In genomic region chr16:10228779-10229178, GRCh38 we compare ENCODE assay signal across 24 cellular contexts. TPM values are rescaled to one million over a fixed set of nuclear protein-coding genes. Genes with fewer than 3 reads are reported as not detected.
DNase-seq lines count a peak whose midpoint lies in the region; ATAC-seq and TF ChIP-seq lines count a peak whose summit lies in the region.
"Had no signal": no experiment of that assay in that cellular context is flagged by ENCODE, and none has a peak within 500 bp of the region (broad histone marks: within the 10 kb centered on the region; RNA-seq: fewer than 3 reads in every experiment).

No MANE protein-coding gene starts in this region.

- no peaks in the 10 kb centered on the region for H3K36me3 ChIP-seq in lower lobe of right lung
- H3K36me3 ChIP-seq: brain microvascular endothelial cell had no signal

- peaks cover 12% of the 10 kb centered on the region for H3K27me3 ChIP-seq in lower lobe of right lung (ENCODE audit: low read depth)
- H3K27me3 ChIP-seq: brain microvascular endothelial cell had no signal

- POLR2A ChIA-PET in activated CD8-positive, alpha-beta T cell treated with anti-CD3 and anti-CD28 coated beads, Interleukin-2, amount 10 ng/mL, durations not matched to agents 7 days and 5 days (lab: Charles Lee): no interaction called here

- H3K9me3 ChIP-seq in lower lobe of right lung: peaks cover 10% of the 10 kb centered on the region

- no peak overlapping the region for H3K4me3 Mint-ChIP-seq in activated CD8-positive, alpha-beta T cell treated with anti-CD3 and anti-CD28 coated beads, Interleukin-2, amount 10 ng/mL, durations not matched to agents 7 days and 5 days
- H3K4me3 Mint-ChIP-seq: activated naive CD8-positive, alpha-beta T cell treated with anti-CD3 and anti-CD28 coated beads, Interleukin-2, amount 10 ng/mL, durations not matched to agents 7 days and 5 days; CD8-positive, alpha-beta memory T cell; stimulated activated naive CD8-positive, alpha-beta T cell treated with anti-CD3 and anti-CD28 coated beads, Interleukin-15, Interleukin-2, amounts not matched to agents 100 ng/mL and 50 ng/mL, for 24 hours had no signal

- no peaks in the 10 kb centered on the region for H3K27me3 Mint-ChIP-seq in activated CD8-positive, alpha-beta T cell treated with anti-CD3 and anti-CD28 coated beads, Interleukin-2, amount 10 ng/mL, durations not matched to agents 7 days and 5 days (ENCODE audit: low read depth)

- TF ChIP-seq CTCF in lower lobe of right lung (IDR thresholded peaks at IDR 0.05): no peak

- peaks cover 5% of the 10 kb centered on the region for H3K4me1 Mint-ChIP-seq in activated CD8-positive, alpha-beta T cell treated with anti-CD3 and anti-CD28 coated beads, Interleukin-2, amount 10 ng/mL, durations not matched to agents 7 days and 5 days (ENCODE audit: low read depth)
- H3K4me1 Mint-ChIP-seq: CD8-positive, alpha-beta memory T cell had no signal

- no peak overlapping the region for H3K27ac ChIP-seq in lower lobe of right lung
- H3K27ac ChIP-seq: brain microvascular endothelial cell, GM23248 had no signal

- CTCF ChIA-PET in activated CD8-positive, alpha-beta T cell treated with anti-CD3 and anti-CD28 coated beads, Interleukin-2, amount 10 ng/mL, durations not matched to agents 7 days and 5 days (lab: Charles Lee): no interaction called here

- no peaks in the 10 kb centered on the region for H3K4me1 ChIP-seq in lower lobe of right lung

- no peaks in the 10 kb centered on the region for H3K36me3 Mint-ChIP-seq in activated CD8-positive, alpha-beta T cell treated with anti-CD3 and anti-CD28 coated beads, Interleukin-2, amount 10 ng/mL, durations not matched to agents 7 days and 5 days (ENCODE audit: low read depth)
- H3K36me3 Mint-ChIP-seq: activated naive CD8-positive, alpha-beta T cell treated with anti-CD3 and anti-CD28 coated beads, Interleukin-2, amount 10 ng/mL, durations not matched to agents 7 days and 5 days had no signal

- ATAC-seq in GM18511 (IDR thresholded peaks at IDR 0.05; ENCODE audit: unreplicated experiment) (peak; percentile 84), HG02884 (IDR thresholded peaks at IDR 0.05; ENCODE audit: unreplicated experiment) (peak; percentile 57), GM21723 (IDR thresholded peaks at IDR 0.05; ENCODE audit: unreplicated experiment) (no peak), lower lobe of right lung (no peak)
- ATAC-seq in activated CD8-positive, alpha-beta T cell treated with anti-CD3 and anti-CD28 coated beads, Interleukin-2, amount 10 ng/mL, durations not matched to agents 7 days and 5 days: no peak
- ATAC-seq: left cardiac atrium, right cardiac atrium had no signal

- no peak overlapping the region for H3K4me3 ChIP-seq in lower lobe of right lung
- H3K4me3 ChIP-seq: GM23248 had no signal

- H3K27ac Mint-ChIP-seq in activated CD8-positive, alpha-beta T cell treated with anti-CD3 and anti-CD28 coated beads, Interleukin-2, amount 10 ng/mL, durations not matched to agents 7 days and 5 days: no peak overlapping the region
- H3K27ac Mint-ChIP-seq: activated naive CD8-positive, alpha-beta T cell treated with anti-CD3 and anti-CD28 coated beads, Interleukin-2, amount 10 ng/mL, durations not matched to agents 7 days and 5 days; CD8-positive, alpha-beta memory T cell; stimulated activated naive CD8-positive, alpha-beta T cell treated with anti-CD3 and anti-CD28 coated beads, Interleukin-15, Interleukin-2, amounts not matched to agents 100 ng/mL and 50 ng/mL, for 24 hours had no signal

- intact Hi-C loops in lower lobe of right lung (cut with DNase I): no loop called here

- DNase-seq in COLO829 (ENCODE audit: low spot score) (peak; percentile 16), islet precursor cell (peak; percentile 66), AML-193 (lab: John Stamatoyannopoulos, UW) (no peak), lower lobe of right lung (no peak)
- DNase-seq in activated CD8-positive, alpha-beta T cell treated with anti-CD3 and anti-CD28 coated beads, Interleukin-2, amount 10 ng/mL, durations not matched to agents 7 days and 5 days: no peak
- DNase-seq: activated CD8-positive, alpha-beta memory T cell treated with anti-CD3 and anti-CD28 coated beads for 24 hours; activated naive CD8-positive, alpha-beta T cell treated with anti-CD3 and anti-CD28 coated beads, Interleukin-2, amount 10 ng/mL, durations not matched to agents 7 days and 5 days; brain microvascular endothelial cell; CD8-positive, alpha-beta memory T cell; cortex of kidney; foreskin fibroblast; GM23248; left cardiac atrium; NCI-H345; occipital lobe; right cardiac atrium had no signal

- H3K9me3 Mint-ChIP-seq in activated CD8-positive, alpha-beta T cell treated with anti-CD3 and anti-CD28 coated beads, Interleukin-2, amount 10 ng/mL, durations not matched to agents 7 days and 5 days (ENCODE audit: insufficient read depth): no peaks in the 10 kb centered on the region
- H3K9me3 Mint-ChIP-seq: stimulated activated naive CD8-positive, alpha-beta T cell treated with anti-CD3 and anti-CD28 coated beads, Interleukin-15, Interleukin-2, amounts not matched to agents 100 ng/mL and 50 ng/mL, for 24 hours had no signal

RNA-seq across cellular contexts. Expression of gene GRIN2A, which starts 46.6 kb away (rescaled TPM):
- total RNA-seq in lower lobe of right lung: 0.56 TPM
- not detected for total RNA-seq in activated CD8-positive, alpha-beta T cell treated with anti-CD3 and anti-CD28 coated beads, Interleukin-2, amount 10 ng/mL, durations not matched to agents 7 days and 5 days
- total RNA-seq: activated naive CD8-positive, alpha-beta T cell treated with anti-CD3 and anti-CD28 coated beads, Interleukin-2, amount 10 ng/mL, durations not matched to agents 7 days and 5 days; CD8-positive, alpha-beta memory T cell; GM23248; HT-29; LHCN-M2; mononuclear cell; T-helper 1 cell treated with Interleukin-12 subunit alpha and Interleukin-12 subunit beta and Interleukin-4 antibody, amounts not matched to agents 30 ng/mL and 1 ng/mL, for 36 hours had no signal

Comparison
In these comparisons a context has a peak if more than half of its experiments do, and no peak if none do; other contexts are left out.
1. DNase-seq: peak in COLO829 (single experiment) and islet precursor cell (single experiment); none in AML-193 (0 of 2), lower lobe of right lung (single experiment) and activated CD8-positive, alpha-beta T cell treated with anti-CD3 and anti-CD28 coated beads, Interleukin-2, amount 10 ng/mL, durations not matched to agents 7 days and 5 days (single experiment).
2. ATAC-seq: peak in GM18511 (single experiment) and HG02884 (single experiment); none in GM21723 (single experiment), lower lobe of right lung (0 of 2) and activated CD8-positive, alpha-beta T cell treated with anti-CD3 and anti-CD28 coated beads, Interleukin-2, amount 10 ng/mL, durations not matched to agents 7 days and 5 days (single experiment).